ENCODE assay signal across 9 cellular contexts in genomic region chr15:39140060-39140604, GRCh38.
A peak's percentile ranks its signal among the peaks of the same experiment; 100 is the strongest.
DNase-seq lines count a peak whose midpoint lies in the region; ATAC-seq and TF ChIP-seq lines count a peak whose summit lies in the region.
"Had no signal": no experiment of that assay in that cellular context is flagged by ENCODE, and none has a peak within 500 bp of the region (broad histone marks: within the 10 kb centered on the region; RNA-seq: fewer than 3 reads in every experiment).

No MANE protein-coding gene starts in this region.

- ATAC-seq in GM18498 (IDR thresholded peaks at IDR 0.05; ENCODE audit: unreplicated experiment) = no peak

- DNase-seq in NCI-H1694 treated with DMSO at 0.1 percent for 48 hours (lab: John Stamatoyannopoulos, UW) = peak; percentile 2
- DNase-seq in NCI-H1694 (lab: John Stamatoyannopoulos, UW) = no peak
- DNase-seq in NCI-H226 = peak; percentile 43
- peak; percentile 70 for DNase-seq in epithelial cell of esophagus (ENCODE audit: low read depth)
- peak; percentile 89 for DNase-seq in skeletal muscle cell (ENCODE audit: low read depth)
- no peak for DNase-seq in globus pallidus (ENCODE audit: low spot score)
- no peak for DNase-seq in superior temporal gyrus (ENCODE audit: extremely low spot score)

- H3K4me3 ChIP-seq in epithelial cell of esophagus (ENCODE audit: low read length) = no peak overlapping the region
- no peak overlapping the region for H3K4me3 ChIP-seq in skeletal muscle cell (ENCODE audit: low read depth, low read length)
- H3K4me3 ChIP-seq: suprapubic skin had no signal

- no peak for TF ChIP-seq CTCF in epithelial cell of esophagus (IDR thresholded peaks at IDR 0.05; ENCODE audit: insufficient read depth, low read depth, low read length, missing control alignments)

Comparison
In these comparisons a context has a peak if more than half of its experiments do, and no peak if none do; other contexts are left out.
1. DNase-seq: peak in NCI-H1694 treated with DMSO at 0.1 percent for 48 hours (single experiment), NCI-H226 (single experiment), epithelial cell of esophagus (single experiment) and skeletal muscle cell (single experiment); none in NCI-H1694 (single experiment), globus pallidus (single experiment) and superior temporal gyrus (single experiment).